ENCODE assay signal across 8 cellular contexts in genomic region chr2:26970244-26970927, GRCh38. TPM values are rescaled to one million over a fixed set of nuclear protein-coding genes. Genes with fewer than 3 reads are reported as not detected.
DNase-seq lines count a peak whose midpoint lies in the region; ATAC-seq, FAIRE-seq and TF ChIP-seq lines count a peak whose summit lies in the region.

MAPRE3 (plus strand) TSS chr2:26970637; CDS start chr2:27022219, 51,582 bp downstream.

- DNase-seq in NCI-H446 treated with DMSO at 0.1 percent for 48 hours (lab: John Stamatoyannopoulos, UW), result peak; percentile 63
- peak; percentile 69 to 76 for DNase-seq in activated CD4-positive, alpha-beta T cell treated with anti-CD3 and anti-CD28 coated beads for 4 hours
- DNase-seq in chondrocyte (ENCODE audit: low spot score), result no peak
- DNase-seq in kidney, result peak; percentile 92
- peak; percentile 63 to 72 for DNase-seq in stimulated activated CD4-positive, alpha-beta T cell treated with anti-CD3 and anti-CD28 coated beads, Interleukin-15, amount 100 ng/mL, for 1 hour (ENCODE audit: low read depth in 1 of 2, low spot score in 1 of 2)
- no peak for DNase-seq in KG1 (lab: John Stamatoyannopoulos, UW)

- intact Hi-C loops in kidney (cut with DNase I), result no loop called here

- ATAC-seq in GM18861 (IDR thresholded peaks at IDR 0.05; ENCODE audit: unreplicated experiment), result peak; percentile 60
- peak; percentile 80 for ATAC-seq in HG03175 (IDR thresholded peaks at IDR 0.05; ENCODE audit: unreplicated experiment)

- H3K4me3 ChIP-seq in kidney (ENCODE audit: low read length in 2 of 2), result peak within 1 kb of the TSS; percentile 79 to 92

- H3K9me3 ChIP-seq in kidney (ENCODE audit: control insufficient read depth in 1 of 2, low read length in 2 of 2), result no peaks in the 10 kb centered on the region

- H3K27me3 Mint-ChIP-seq in chondrocyte (ENCODE audit: low read depth), result peaks cover 18% of the 10 kb centered on the region

- H3K4me1 ChIP-seq in kidney (ENCODE audit: control insufficient read depth in 1 of 2, insufficient read depth in 1 of 2, low read depth in 1 of 2, low read length in 2 of 2), result peaks cover 4 to 5% of the 10 kb centered on the region in 2 donors

- TF ChIP-seq CTCF in chondrocyte (IDR thresholded peaks at IDR 0.05), result no peak
- TF ChIP-seq CTCF in kidney (IDR thresholded peaks at IDR 0.05; ENCODE audit: borderline replicate concordance, extremely low read depth, insufficient read depth), result no peak

- H3K4me1 Mint-ChIP-seq in chondrocyte (ENCODE audit: low read depth), result peaks cover 19% of the 10 kb centered on the region

- FAIRE-seq in kidney (lab: Jason Lieb, UNC), result no peak

- H3K9me3 Mint-ChIP-seq in chondrocyte (ENCODE audit: low read depth), result no peaks in the 10 kb centered on the region

- H3K36me3 ChIP-seq in kidney (ENCODE audit: control insufficient read depth in 1 of 2, insufficient read depth in 2 of 2, low read length in 2 of 2), result no peaks in the 10 kb centered on the region

- peak within 1 kb of the TSS; percentile 70 for H3K27ac Mint-ChIP-seq in chondrocyte (ENCODE audit: unreplicated experiment)

- H3K9ac ChIP-seq in kidney (ENCODE audit: low read length in 2 of 2), result peak within 1 kb of the TSS; percentile 42 to 79

- H3K4me3 Mint-ChIP-seq in chondrocyte (ENCODE audit: unreplicated experiment), result peak within 1 kb of the TSS; percentile 81

- H3K27ac ChIP-seq in kidney (ENCODE audit: low read depth in 2 of 2, low read length in 2 of 2), result peak within 1 kb of the TSS; percentile 60 to 69

- no peaks in the 10 kb centered on the region for H3K36me3 Mint-ChIP-seq in chondrocyte (ENCODE audit: low read depth)

RNA-seq across cellular contexts. Expression of gene MAPRE3, which starts in this region (rescaled TPM):
- total RNA-seq in chondrocyte (12.0 to 16.9 TPM (median 12.3 TPM) in 3 replicates), kidney (17.9 TPM)
- polyA plus RNA-seq in kidney (ENCODE audit: insufficient read depth, low read depth, low replicate concordance), result 49.6 TPM

Comparison
In these comparisons a context has a peak if more than half of its experiments do, and no peak if none do; other contexts are left out.
1. DNase-seq: peak in NCI-H446 treated with DMSO at 0.1 percent for 48 hours (single experiment), activated CD4-positive, alpha-beta T cell treated with anti-CD3 and anti-CD28 coated beads for 4 hours (2 of 2), kidney (single experiment) and stimulated activated CD4-positive, alpha-beta T cell treated with anti-CD3 and anti-CD28 coated beads, Interleukin-15, amount 100 ng/mL, for 1 hour (2 of 2); none in chondrocyte (single experiment) and KG1 (single experiment).